Comparison of ENCODE assay signal across 2 cellular contexts in the genomic region with DNA sequence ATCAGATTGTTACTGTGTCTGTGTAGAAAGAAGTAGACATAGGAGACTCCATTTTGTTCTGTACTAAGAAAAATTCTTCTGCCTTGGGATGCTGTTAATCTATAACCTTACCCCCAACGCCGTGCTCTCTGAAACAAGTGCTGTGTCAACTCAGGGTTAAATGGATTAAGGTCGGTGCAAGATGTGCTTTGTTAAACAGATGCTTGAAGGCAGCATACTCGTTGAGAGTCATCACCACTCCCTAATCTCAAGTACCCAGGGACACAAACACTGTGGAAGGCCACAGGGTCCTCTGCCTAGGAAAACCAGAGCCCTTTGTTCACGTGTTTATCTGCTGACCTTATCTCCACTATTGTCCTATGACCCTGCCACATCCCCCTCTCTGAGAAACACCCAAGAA. TPM values are rescaled to one million over a fixed set of nuclear protein-coding genes. Genes with fewer than 3 reads are reported as not detected.
"Had no signal": no experiment of that assay in that cellular context is flagged by ENCODE, and none has a peak within 500 bp of the region (broad histone marks: within the 10 kb centered on the region; RNA-seq: fewer than 3 reads in every experiment).

No MANE protein-coding gene starts in this region.

RNA-seq across cellular contexts. Expression of a gene that starts 4.0 kb away (rescaled TPM):
- total RNA-seq: G401, GM12878 had no signal
